8 cellular contexts compared by ENCODE assay signal in genomic region chr6:2790588-2790987, GRCh38. TPM values are rescaled to one million over a fixed set of nuclear protein-coding genes. Genes with fewer than 3 reads are reported as not detected.
DNase-seq lines count a peak whose midpoint lies in the region; ATAC-seq and TF ChIP-seq lines count a peak whose summit lies in the region.

No MANE protein-coding gene starts in this region.

- H3K4me2 ChIP-seq in GM23338 = no peak overlapping the region

- peak in 1 of 2 experiments; percentile 18; a peak in 1 of 4 replicates for TF ChIP-seq CTCF in GM23338 (conservative IDR thresholded peaks at IDR 0.05; ENCODE audit: low read depth in 2 of 2)
- no peak for TF ChIP-seq CTCF in right atrium auricular region (IDR thresholded peaks at IDR 0.05)
- no peak for TF ChIP-seq CTCF in lower leg skin (IDR thresholded peaks at IDR 0.05)
- no peak for TF ChIP-seq CTCF in CD4-positive, alpha-beta T cell (IDR thresholded peaks at IDR 0.05)

- intact Hi-C loops in lower leg skin (cut with DNase I; ENCODE audit: low total_unique reads) = loop anchor here (5.0 kb wide), 1 partner anchor 52 kb away; the partner anchor contains the start of gene SERPINB1
- intact Hi-C loops in CD4-positive, alpha-beta T cell (cut with DNase I, micrococcal nuclease) = loop anchor here (2.0 to 5.0 kb wide), 7 partner anchors 52 to 272 kb away; partner anchors contain the start of gene SERPINB1 (in 1 of the 2)

- WGBS in lower leg skin, 2 donors = 60 to 78% methylated on average over 4 of the region's 4 CpGs

- H3K27ac ChIP-seq in GM23338 (ENCODE audit: low read depth) (peak overlapping the region; percentile 65; the same call in 1 of the 2 replicates), right atrium auricular region (peak overlapping the region; percentile 47 to 65), skeletal muscle tissue (ENCODE audit: low read depth, low read length) (peak overlapping the region; percentile 90)
- no peak overlapping the region for H3K27ac ChIP-seq in CD4-positive, alpha-beta T cell (ENCODE audit: low read depth, low read length)

- H3K36me3 ChIP-seq in GM23338 (ENCODE audit: insufficient read depth) (0 out of 2 replicates have a peak, but pooled peaks cover 6% of the 10 kb centered on the region), right atrium auricular region (peaks cover 4% of the 10 kb centered on the region), skeletal muscle tissue (ENCODE audit: control insufficient read depth in 3 of 3, insufficient read depth in 3 of 3, low read length in 3 of 3) (peaks cover 0 to 6% (median 5%) of the 10 kb centered on the region in 3 donors)

- no peaks in the 10 kb centered on the region for H3F3A ChIP-seq in GM23338 (replicated peaks; ENCODE audit: low read depth)

- peak; percentile 82 for DNase-seq in GM23338 (ENCODE audit: low spot score)
- DNase-seq in amniotic epithelial cell (ENCODE audit: low read depth) = peak; percentile 33
- no peak for DNase-seq in right atrium auricular region (ENCODE audit: low spot score)
- no peak for DNase-seq in lower leg skin (ENCODE audit: low spot score in 2 of 2)
- no peak for DNase-seq in cortex of kidney (lab: John Stamatoyannopoulos, UW)
- no peak for DNase-seq in CD4-positive, alpha-beta T cell
- no peak for DNase-seq in erythroblast (lab: John Stamatoyannopoulos, UW)

- H3K4me3 Mint-ChIP-seq in GM23338 = no peak overlapping the region; the same call in 2 of the 3 replicates
- H3K4me3 Mint-ChIP-seq in CD4-positive, alpha-beta T cell = no peak overlapping the region

- H3K4me1 Mint-ChIP-seq in GM23338 = peaks cover 19% of the 10 kb centered on the region
- H3K4me1 Mint-ChIP-seq in CD4-positive, alpha-beta T cell (ENCODE audit: low read depth) = peaks cover 37% of the 10 kb centered on the region

- CTCF ChIA-PET in CD4-positive, alpha-beta T cell (lab: Charles Lee) = interaction anchor here (1.1 to 2.0 kb wide), 3 partner anchors 26 to 144 kb away, joined by 5 to 11 read pairs (median 6); partner anchors contain the start of gene WRNIP1

- no peaks in the 10 kb centered on the region for H4K20me1 ChIP-seq in GM23338 (replicated peaks; ENCODE audit: insufficient read depth)

- no peaks in the 10 kb centered on the region; the same call in 2 of the 3 replicates for H3K9me3 Mint-ChIP-seq in GM23338
- H3K9me3 Mint-ChIP-seq in CD4-positive, alpha-beta T cell = no peaks in the 10 kb centered on the region

- H3K4me3 ChIP-seq in GM23338 (no peak overlapping the region), right atrium auricular region (no peak overlapping the region), skeletal muscle tissue (ENCODE audit: low read length in 3 of 3) (peak overlapping the region in 2 of 3 donors; percentile 32 to 46), lower leg skin (ENCODE audit: low read depth, poor library complexity, severe bottlenecking) (no peak overlapping the region)

- H3K4me1 ChIP-seq in GM23338 (ENCODE audit: insufficient read depth) (peaks cover 3% of the 10 kb centered on the region; the same call in 1 of the 2 replicates), right atrium auricular region (peaks cover 0 to 38% of the 10 kb centered on the region in 2 donors), skeletal muscle tissue (ENCODE audit: control insufficient read depth in 3 of 3, insufficient read depth in 3 of 3, low read length in 3 of 3) (peaks cover 7 to 28% (median 21%) of the 10 kb centered on the region in 3 donors)

- no peaks in the 10 kb centered on the region for H3K27me3 Mint-ChIP-seq in GM23338 (ENCODE audit: insufficient read depth, low read depth, poor library complexity)
- no peaks in the 10 kb centered on the region for H3K27me3 Mint-ChIP-seq in CD4-positive, alpha-beta T cell

- TF ChIP-seq POLR2A in lower leg skin (IDR thresholded peaks at IDR 0.05) (no peak), erythroblast (IDR thresholded peaks at IDR 0.05; ENCODE audit: low read length) (no peak)

- POLR2A ChIA-PET in CD4-positive, alpha-beta T cell (lab: Charles Lee) = interaction anchor here (1.1 to 3.9 kb wide), 3 partner anchors 25 to 52 kb away, joined by 3 to 24 read pairs (median 3); partner anchors contain the start of gene SERPINB1

- no peaks in the 10 kb centered on the region for H3K27me3 ChIP-seq in GM23338 (ENCODE audit: insufficient read depth)
- H3K27me3 ChIP-seq in right atrium auricular region = no peaks in the 10 kb centered on the region
- no peaks in the 10 kb centered on the region for H3K27me3 ChIP-seq in skeletal muscle tissue (ENCODE audit: control insufficient read depth in 3 of 3, insufficient read depth in 3 of 3, low read length in 3 of 3)
- no peaks in the 10 kb centered on the region for H3K27me3 ChIP-seq in CD4-positive, alpha-beta T cell (ENCODE audit: control insufficient read depth, insufficient read depth, low read length)

- peaks cover 18% of the 10 kb centered on the region for H3K36me3 Mint-ChIP-seq in GM23338 (ENCODE audit: low read depth)
- H3K36me3 Mint-ChIP-seq in CD4-positive, alpha-beta T cell (ENCODE audit: low read depth) = peaks cover 22% of the 10 kb centered on the region

- H3K9me3 ChIP-seq in right atrium auricular region (no peaks in the 10 kb centered on the region), skeletal muscle tissue (ENCODE audit: control insufficient read depth in 3 of 3, low read length in 3 of 3) (no peaks in the 10 kb centered on the region)
- no peaks in the 10 kb centered on the region for H3K9me3 ChIP-seq in CD4-positive, alpha-beta T cell (ENCODE audit: control insufficient read depth, low read length)

- H3K27ac Mint-ChIP-seq in GM23338 = peak overlapping the region; percentile 84
- no peak overlapping the region for H3K27ac Mint-ChIP-seq in CD4-positive, alpha-beta T cell

- peak; percentile 93 for ATAC-seq in GM23338
- ATAC-seq in CD4-positive, alpha-beta T cell (ENCODE audit: poor library complexity) = no peak

- H2AFZ ChIP-seq in GM23338 = no peak overlapping the region

- peaks cover 15% of the 10 kb centered on the region; the same call in 1 of the 2 replicates for H3K79me2 ChIP-seq in GM23338 (replicated peaks; ENCODE audit: insufficient read depth)

- no peaks in the 10 kb centered on the region for H3K9me2 ChIP-seq in GM23338 (ENCODE audit: insufficient read depth)

- H3K9ac ChIP-seq in skeletal muscle tissue (ENCODE audit: low read depth in 1 of 3, low read length in 3 of 3) = peak overlapping the region; percentile 27 to 67 (median 55)

TF ChIP-seq in GM23338, 12 proteins besides CTCF, POLR2A, EP300 and RAD21 (continues in another document):
- TF ChIP-seq ETS1 (IDR thresholded peaks at IDR 0.05) = no peak

RNA-seq across cellular contexts. Expression of gene WRNIP1, which starts 25.4 kb away (rescaled TPM):
- 50.4 and 66.0 TPM in 2 replicates for total RNA-seq in GM23338 (2014; rRNA removed; shearing (Covaris generic))
- 27.6 and 34.8 TPM in 2 replicates for polyA plus RNA-seq in GM23338 (2016; fragmentation: Nextera tagmentation; extraction: Ambion mirVana)
- total RNA-seq in right atrium auricular region (10 to 100 TPM; 51.9 to 53.5 TPM), skeletal muscle tissue (27.7 TPM), lower leg skin (10 to 100 TPM; 72.3 to 94.7 (median 87.0) TPM)
- total RNA-seq in CD4-positive, alpha-beta T cell = 10 to 100 TPM; 22.4 to 25.2 TPM

RNA-seq across cellular contexts. Expression of gene MYLK4, which starts 39.9 kb away (rescaled TPM):
- 0.12 and 0.17 TPM in 2 replicates for total RNA-seq in GM23338 (2014; rRNA removed; shearing (Covaris generic))
- polyA plus RNA-seq in GM23338 (2016; fragmentation: Nextera tagmentation; extraction: Ambion mirVana) = 0.03 TPM in 2 replicates
- total RNA-seq in right atrium auricular region = 1 to 10 TPM; 1.0 to 3.6 TPM
- total RNA-seq in skeletal muscle tissue = 5.7 TPM
- total RNA-seq in lower leg skin = 1 to 10 TPM in 3 of 4 donors, under 1 TPM in 1; 0.97 to 3.8 (median 2.5) TPM
- total RNA-seq in CD4-positive, alpha-beta T cell = 1 to 10 TPM; 1.6 to 2.0 TPM

RNA-seq across cellular contexts. Expression of gene SERPINB1, which starts 51.1 kb away (rescaled TPM):
- total RNA-seq in GM23338 (2014; rRNA removed; shearing (Covaris generic)) = 5.6 and 8.4 TPM in 2 replicates
- polyA plus RNA-seq in GM23338 (2016; fragmentation: Nextera tagmentation; extraction: Ambion mirVana) = 6.5 and 7.2 TPM in 2 replicates
- total RNA-seq in right atrium auricular region = 10 to 100 TPM; 26.6 to 27.3 TPM
- total RNA-seq in skeletal muscle tissue = 11.5 TPM
- 10 to 100 TPM; 12.6 to 41.1 (median 17.6) TPM for total RNA-seq in lower leg skin
- total RNA-seq in CD4-positive, alpha-beta T cell = 10 to 100 TPM; 58.3 to 58.4 TPM

Comparison
In these comparisons a context has a peak if more than half of its experiments do, and no peak if none do; other contexts are left out.
1. DNase-seq: peak in GM23338 (single experiment) and amniotic epithelial cell (single experiment); none in right atrium auricular region (single experiment), lower leg skin (0 of 2), cortex of kidney (single experiment), CD4-positive, alpha-beta T cell (0 of 10) and erythroblast (0 of 2).
2. H3K4me3 ChIP-seq: peak in skeletal muscle tissue (2 of 3); none in GM23338 (single experiment), right atrium auricular region (0 of 2) and lower leg skin (single experiment).